Comparison of ENCODE assay signal across 19 cellular contexts in genomic region chr16:78538284-78538683, GRCh38.
"Had no signal": no experiment of that assay in that cellular context is flagged by ENCODE, and none has a peak within 500 bp of the region (broad histone marks: within the 10 kb centered on the region; RNA-seq: fewer than 3 reads in every experiment).

No MANE protein-coding gene starts in this region.

- H3K4me3 Mint-ChIP-seq: memory B cell, naive B cell had no signal

- ATAC-seq: gastrocnemius medialis, heart right ventricle, left cardiac atrium, left lobe of liver, mucosa of descending colon had no signal

- H3K27me3 Mint-ChIP-seq: naive B cell had no signal

- H3K4me1 Mint-ChIP-seq: memory B cell, naive B cell had no signal

- H3K27ac Mint-ChIP-seq: memory B cell had no signal

- DNase-seq: dermis blood vessel endothelial cell; dorsolateral prefrontal cortex; effector CD4-positive, alpha-beta T cell; effector memory CD4-positive, alpha-beta T cell; esophagus squamous epithelium; foreskin fibroblast; foreskin melanocyte; gastrocnemius medialis; glutamatergic neuron; head of caudate nucleus; heart right ventricle; hippocampal formation; left cardiac atrium; left ventricle myocardium inferior; mesendoderm; mucosa of descending colon; naive B cell had no signal
